In the genomic region with DNA sequence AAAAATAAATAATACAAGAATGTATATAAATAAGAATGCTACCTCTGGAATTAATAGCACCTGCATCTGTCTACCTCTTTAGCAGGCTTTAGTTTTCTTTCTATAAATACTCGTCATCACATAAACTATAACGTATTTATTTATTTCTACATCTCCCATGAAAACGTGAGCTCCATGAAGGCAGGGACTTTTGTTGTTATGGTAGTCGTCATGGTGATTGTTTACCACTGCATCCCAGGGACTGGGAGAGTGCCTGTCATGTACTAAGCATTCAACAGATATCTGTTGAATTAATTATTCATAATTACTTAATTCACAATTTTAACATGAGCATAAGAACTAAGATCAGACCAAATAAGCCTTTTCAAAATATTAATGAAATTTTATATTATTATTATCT, we compare ENCODE assay signal across 19 cellular contexts.
DNase-seq lines count a peak whose midpoint lies in the region; ATAC-seq, FAIRE-seq and TF ChIP-seq lines count a peak whose summit lies in the region.
"Had no signal": no experiment of that assay in that cellular context is flagged by ENCODE, and none has a peak within 500 bp of the region (broad histone marks: within the 10 kb centered on the region; RNA-seq: fewer than 3 reads in every experiment).

No MANE protein-coding gene starts in this region.

- H3K9me3 ChIP-seq in H1 (ENCODE audit: insufficient read depth in 2 of 2, low read depth in 1 of 2, low read length in 1 of 2), result no peaks in the 10 kb centered on the region
- H3K9me3 ChIP-seq in mesenchymal stem cell (ENCODE audit: control insufficient read depth, low read length), result no peaks in the 10 kb centered on the region
- no peaks in the 10 kb centered on the region for H3K9me3 ChIP-seq in T-helper 17 cell (ENCODE audit: control insufficient read depth, low read length, poor library complexity, severe bottlenecking)

- H4K20me1 ChIP-seq in H1 (replicated peaks in 1 of 2; ENCODE audit: control insufficient read depth in 1 of 2, insufficient read depth in 2 of 2, low read length in 2 of 2), result no peaks in the 10 kb centered on the region

- POLR2A ChIA-PET in H1 (lab: Charles Lee; ENCODE audit: partially characterized antibody), result interaction anchor here (0.6 kb wide), 1 partner anchor 49 kb away, joined by 3 read pairs; no protein-coding TSS in a partner anchor

- H3K4ac ChIP-seq in H1 (replicated peaks; ENCODE audit: insufficient read length, low read depth, low read length) (no peak overlapping the region), mesenchymal stem cell (ENCODE audit: low read depth in 1 of 2, low read length in 2 of 2) (no peak overlapping the region)

- H2AFZ ChIP-seq in H1 (ENCODE audit: low read length) (no peak overlapping the region), mesenchymal stem cell (ENCODE audit: low read depth, low read length) (no peak overlapping the region)

- H3K4me2 ChIP-seq in H1 (ENCODE audit: insufficient read depth in 1 of 2, low read depth in 2 of 2, low read length in 2 of 2) (no peak overlapping the region), mesenchymal stem cell (ENCODE audit: low read length, poor library complexity, severe bottlenecking) (no peak overlapping the region)

- no peaks in the 10 kb centered on the region for H3K27me3 Mint-ChIP-seq in T-helper 17 cell
- H3K27me3 Mint-ChIP-seq: CD4-positive, alpha-beta memory T cell; IgD-negative memory B cell had no signal

- FAIRE-seq in H1 (lab: Jason Lieb, UNC), result peak; percentile 13
- FAIRE-seq: GM12891, GM19239, H54, HTR-8/SVneo had no signal

- H4K5ac ChIP-seq in H1 (ENCODE audit: insufficient read length, low read depth, low read length), result no peak overlapping the region

- DNase-seq in NCI-H82 (lab: John Stamatoyannopoulos, UW) (peak; percentile 22), NCI-H82 treated with DMSO at 0.1 percent for 48 hours (lab: John Stamatoyannopoulos, UW; ENCODE audit: unreplicated experiment) (no peak), H1 (ENCODE audit: low read depth in 1 of 2, low spot score in 2 of 2) (no peak), mesenchymal stem cell (peak; percentile 5), T-helper 17 cell (no peak)
- DNase-seq: ACHN; CD4-positive, alpha-beta memory T cell; DMS153; DND-41; EL; HCEC 1CT; KBM-7 had no signal

- H3K79me1 ChIP-seq in H1 (ENCODE audit: low read depth, low read length) (no peaks in the 10 kb centered on the region), mesenchymal stem cell (replicated peaks; ENCODE audit: low read length, poor library complexity, severe bottlenecking) (no peaks in the 10 kb centered on the region)

- TF ChIP-seq CTCF in H1 (IDR thresholded peaks at IDR 0.05; ENCODE audit: control extremely low read depth in 1 of 3, insufficient read depth in 1 of 3, low read depth in 1 of 3, low read length in 3 of 3), result no peak

- ATAC-seq in T-helper 17 cell, result no peak
- no peak for ATAC-seq in HG03280 (IDR thresholded peaks at IDR 0.05; ENCODE audit: unreplicated experiment)

- no peak for TF ChIP-seq RAD21 in H1 (IDR thresholded peaks at IDR 0.05 in 1 of 2, conservative IDR thresholded peaks at IDR 0.05 in 1 of 2; ENCODE audit: low read depth in 2 of 2, low read length in 2 of 2)

- H3K56ac ChIP-seq in H1 (replicated peaks; ENCODE audit: insufficient read length, low read depth, low read length), result no peak overlapping the region

- H3K4me1 ChIP-seq in H1 (replicated peaks in 1 of 4; ENCODE audit: control insufficient read depth in 3 of 4, insufficient read depth in 4 of 4, low read length in 3 of 4), result peaks cover 0 to 7% (median 6%) of the 10 kb centered on the region in 4 experiments; a peak in 6 of 7 replicates
- no peaks in the 10 kb centered on the region for H3K4me1 ChIP-seq in mesenchymal stem cell (ENCODE audit: control insufficient read depth, insufficient read depth, low read depth, low read length)

- no peaks in the 10 kb centered on the region for H3K4me1 Mint-ChIP-seq in T-helper 17 cell
- H3K4me1 Mint-ChIP-seq: CD4-positive, alpha-beta memory T cell; IgD-negative memory B cell had no signal

- no peak for TF ChIP-seq EP300 in H1 (IDR thresholded peaks at IDR 0.05; ENCODE audit: borderline replicate concordance in 1 of 2, low read depth in 2 of 2, low read length in 2 of 2)

- H2BK5ac ChIP-seq in H1 (ENCODE audit: low read depth, low read length), result no peak overlapping the region
- H2BK5ac ChIP-seq in mesenchymal stem cell (ENCODE audit: low read depth, low read length, poor library complexity, severe bottlenecking), result no peak overlapping the region

- H2AK5ac ChIP-seq in H1 (ENCODE audit: low read depth, low read length) (no peak overlapping the region), mesenchymal stem cell (ENCODE audit: low read length, severe bottlenecking) (no peak overlapping the region)

- H2BK120ac ChIP-seq in H1 (replicated peaks; ENCODE audit: low read depth, low read length), result no peak overlapping the region
- no peak overlapping the region for H2BK120ac ChIP-seq in mesenchymal stem cell (ENCODE audit: low read depth, low read length)

- H3K23ac ChIP-seq in H1 (ENCODE audit: insufficient read length) (no peak overlapping the region), mesenchymal stem cell (ENCODE audit: low read length in 2 of 2) (no peak overlapping the region)

- no peak overlapping the region for H3K27ac Mint-ChIP-seq in T-helper 17 cell
- H3K27ac Mint-ChIP-seq: CD4-positive, alpha-beta memory T cell; IgD-negative memory B cell had no signal

- no peak overlapping the region for H3K4me3 Mint-ChIP-seq in T-helper 17 cell
- H3K4me3 Mint-ChIP-seq: CD4-positive, alpha-beta memory T cell; IgD-negative memory B cell had no signal

- H3K9ac ChIP-seq in H1 (replicated peaks in 1 of 4; ENCODE audit: extremely low read depth in 1 of 4, low read depth in 3 of 4, low read length in 3 of 4) (no peak overlapping the region), mesenchymal stem cell (ENCODE audit: low read length) (no peak overlapping the region)

- H3K23me2 ChIP-seq in H1 (ENCODE audit: low read depth, low read length), result no peaks in the 10 kb centered on the region

- H2BK12ac ChIP-seq in H1 (ENCODE audit: low read depth, low read length) (no peak overlapping the region), mesenchymal stem cell (ENCODE audit: low read length in 2 of 2) (no peak overlapping the region)

- H3K79me2 ChIP-seq in H1 (ENCODE audit: control insufficient read depth in 1 of 2, insufficient read depth in 2 of 2, low read length in 2 of 2), result no peaks in the 10 kb centered on the region

- TF ChIP-seq POLR2A in H1 (IDR thresholded peaks at IDR 0.05; ENCODE audit: control extremely low read depth in 1 of 2, low read depth in 2 of 2, low read length in 2 of 2), result no peak

- H4K91ac ChIP-seq in H1 (replicated peaks; ENCODE audit: insufficient read length, low read length) (no peak overlapping the region), mesenchymal stem cell (ENCODE audit: low read length) (no peak overlapping the region)

- H4K8ac ChIP-seq in H1 (ENCODE audit: extremely low read depth, insufficient read depth, low read length), result no peak overlapping the region
- H4K8ac ChIP-seq in mesenchymal stem cell (ENCODE audit: low read length), result no peak overlapping the region

- no peak overlapping the region for H2BK20ac ChIP-seq in H1 (ENCODE audit: low read length)

- H3K4me3 ChIP-seq in H1 (ENCODE audit: extremely low read depth in 1 of 4, insufficient read depth in 2 of 4, low read depth in 3 of 4, low read length in 4 of 4), result no peak overlapping the region
- no peak overlapping the region for H3K4me3 ChIP-seq in mesenchymal stem cell (ENCODE audit: insufficient read depth in 1 of 2, low read depth in 1 of 2, low read length in 2 of 2)

- H3K27me3 ChIP-seq in H1 (replicated peaks in 1 of 4; ENCODE audit: control insufficient read depth in 3 of 4, extremely low read depth in 1 of 4, insufficient read depth in 3 of 4, low read length in 3 of 4) (no peaks in the 10 kb centered on the region), mesenchymal stem cell (ENCODE audit: control insufficient read depth in 1 of 2, insufficient read depth in 1 of 2, low read length in 2 of 2) (no peaks in the 10 kb centered on the region)

- H3K27ac ChIP-seq in H1 (ENCODE audit: low read depth, low read length) (no peak overlapping the region), mesenchymal stem cell (ENCODE audit: low read length, poor library complexity, severe bottlenecking) (no peak overlapping the region)
- H3K27ac ChIP-seq: C4-2B had no signal

- 81% methylated on average over 4 of the region's 4 CpGs; no CpG with 5 or more reads in 1 of the 2 experiments for WGBS in H1 (ENCODE audit: extremely low coverage in 1 of 2, insufficient coverage in 1 of 2, insufficient read length in 1 of 2, insufficient replicate concordance in 2 of 2, low coverage in 1 of 2, low lambda C conversion rate in 2 of 2, missing lambda C conversion rate in 1 of 2), 2 experiments
- WGBS in mesenchymal stem cell, result no CpG with 5 or more reads among the region's 4 CpGs

- no peak overlapping the region for H3K18ac ChIP-seq in H1 (ENCODE audit: extremely low read depth, low read length)
- H3K18ac ChIP-seq in mesenchymal stem cell (ENCODE audit: low read depth in 1 of 2, low read length in 2 of 2), result no peak overlapping the region

- H3K36me3 ChIP-seq in H1 (ENCODE audit: control insufficient read depth in 2 of 4, insufficient read depth in 4 of 4, low read length in 3 of 4), result no peaks in the 10 kb centered on the region
- no peaks in the 10 kb centered on the region for H3K36me3 ChIP-seq in mesenchymal stem cell (ENCODE audit: control insufficient read depth in 1 of 2, insufficient read depth in 2 of 2, low read depth in 1 of 2, low read length in 2 of 2)

- no peaks in the 10 kb centered on the region for H3K36me3 Mint-ChIP-seq in T-helper 17 cell (ENCODE audit: low read depth)
- H3K36me3 Mint-ChIP-seq: CD4-positive, alpha-beta memory T cell; IgD-negative memory B cell had no signal

- H2BK15ac ChIP-seq in H1 (ENCODE audit: low read length), result no peak overlapping the region
- no peak overlapping the region for H2BK15ac ChIP-seq in mesenchymal stem cell (ENCODE audit: low read depth, poor library complexity, severe bottlenecking)

- H3K14ac ChIP-seq in H1 (ENCODE audit: insufficient read length) (no peak overlapping the region), mesenchymal stem cell (ENCODE audit: low read length in 2 of 2) (no peak overlapping the region)

- CTCF ChIA-PET in H1 (lab: Charles Lee; ENCODE audit: partially characterized antibody), result interaction anchor here (0.6 kb wide), 1 partner anchor 68 kb away, joined by 3 read pairs; no protein-coding TSS in a partner anchor

TF ChIP-seq in H1, 55 proteins besides CTCF, POLR2A, EP300 and RAD21 (continues in another document):
- TF ChIP-seq TBP (IDR thresholded peaks at IDR 0.05; ENCODE audit: low read depth, low read length) (no peak), HDAC6 (IDR thresholded peaks at IDR 0.05; ENCODE audit: low read depth, low read length) (no peak)
- TF ChIP-seq, protein P1, sequence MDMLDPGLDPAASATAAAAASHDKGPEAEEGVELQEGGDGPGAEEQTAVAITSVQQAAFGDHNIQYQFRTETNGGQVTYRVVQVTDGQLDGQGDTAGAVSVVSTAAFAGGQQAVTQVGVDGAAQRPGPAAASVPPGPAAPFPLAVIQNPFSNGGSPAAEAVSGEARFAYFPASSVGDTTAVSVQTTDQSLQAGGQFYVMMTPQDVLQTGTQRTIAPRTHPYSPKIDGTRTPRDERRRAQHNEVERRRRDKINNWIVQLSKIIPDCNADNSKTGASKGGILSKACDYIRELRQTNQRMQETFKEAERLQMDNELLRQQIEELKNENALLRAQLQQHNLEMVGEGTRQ (IDR thresholded peaks at IDR 0.05; ENCODE audit: low read length), result no peak

Comparison
In these comparisons a context has a peak if more than half of its experiments do, and no peak if none do; other contexts are left out.
1. DNase-seq: peak in NCI-H82 (single experiment) and mesenchymal stem cell (single experiment); none in NCI-H82 treated with DMSO at 0.1 percent for 48 hours (single experiment), H1 (0 of 2) and T-helper 17 cell (0 of 3).